Comparison of ENCODE assay signal across 8 cellular contexts in the genomic region with DNA sequence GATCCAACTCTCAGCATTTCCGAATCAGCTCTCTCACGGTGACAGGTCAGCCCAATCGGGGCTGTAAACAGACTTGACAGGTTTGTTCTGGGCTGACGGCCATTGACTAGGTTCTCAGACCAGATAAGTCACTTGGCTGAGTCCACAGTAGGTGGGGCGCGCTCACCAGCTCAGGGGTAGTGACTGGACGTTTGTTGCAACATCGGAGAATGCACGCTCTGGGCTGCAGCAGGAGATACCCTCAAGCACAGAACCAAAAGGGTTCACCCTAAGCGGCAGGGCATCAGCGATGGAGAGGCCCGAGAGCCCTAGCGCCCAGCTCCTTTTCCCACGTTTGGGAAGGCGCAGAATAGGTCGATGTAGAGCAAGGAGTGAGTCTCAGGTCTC. TPM values are rescaled to one million over a fixed set of nuclear protein-coding genes. Genes with fewer than 3 reads are reported as not detected.
DNase-seq lines count a peak whose midpoint lies in the region; ATAC-seq and TF ChIP-seq lines count a peak whose summit lies in the region.

No MANE protein-coding gene starts in this region.

- ATAC-seq in GM18511 (IDR thresholded peaks at IDR 0.05; ENCODE audit: unreplicated experiment) (peak; percentile 18), HG03159 (IDR thresholded peaks at IDR 0.05; ENCODE audit: unreplicated experiment) (peak; percentile 5), upper lobe of right lung (peak; percentile 42)

- in situ Hi-C loops in ACHN (cut with HindIII; ENCODE audit: low pct_ligation_motif_present, low pct_unique_long_range_greater_than_20kb, low sequenced_read_pairs), result loop anchor here (25.0 kb wide), 1 partner anchor 701 kb away; no protein-coding TSS in a partner anchor

- intact Hi-C loops in upper lobe of right lung (cut with DNase I), result no loop called here

- H3K27me3 Mint-ChIP-seq in T-helper 1 cell treated with Interleukin-12 subunit alpha and Interleukin-12 subunit beta and Interleukin-4 antibody, amounts not matched to agents 30 μg/mL and 1 μg/mL, for 36 hours (ENCODE audit: low read depth), result peaks cover 4% of the 10 kb centered on the region

- peaks cover 14% of the 10 kb centered on the region for H3K36me3 Mint-ChIP-seq in T-helper 1 cell treated with Interleukin-12 subunit alpha and Interleukin-12 subunit beta and Interleukin-4 antibody, amounts not matched to agents 30 μg/mL and 1 μg/mL, for 36 hours (ENCODE audit: low read depth)

- DNase-seq in ACHN, result peak; percentile 76
- DNase-seq in epithelial cell of prostate (ENCODE audit: low read depth, low spot score), result peak; percentile 76
- peak; percentile 88 for DNase-seq in upper lobe of right lung
- DNase-seq in NCI-H2227 (lab: John Stamatoyannopoulos, UW; ENCODE audit: unreplicated experiment), result no peak

- H3K4me1 ChIP-seq in mononuclear cell (ENCODE audit: insufficient read depth, low read length), result peaks cover 19% of the 10 kb centered on the region
- peaks cover 13% of the 10 kb centered on the region for H3K4me1 ChIP-seq in upper lobe of right lung

- peak; percentile 17 for TF ChIP-seq CTCF in upper lobe of right lung (IDR thresholded peaks at IDR 0.05)

- H3K36me3 ChIP-seq in upper lobe of right lung, result no peaks in the 10 kb centered on the region

- H3K9me3 ChIP-seq in mononuclear cell (ENCODE audit: low read depth, low read length), result no peaks in the 10 kb centered on the region
- no peaks in the 10 kb centered on the region for H3K9me3 ChIP-seq in upper lobe of right lung

- H3K4me1 Mint-ChIP-seq in T-helper 1 cell treated with Interleukin-12 subunit alpha and Interleukin-12 subunit beta and Interleukin-4 antibody, amounts not matched to agents 30 μg/mL and 1 μg/mL, for 36 hours (ENCODE audit: low read depth), result peaks cover 33% of the 10 kb centered on the region

- peak overlapping the region; percentile 96 for H3K27ac ChIP-seq in epithelial cell of prostate
- peak overlapping the region; percentile 94 for H3K27ac ChIP-seq in upper lobe of right lung

- H3K27me3 ChIP-seq in mononuclear cell (ENCODE audit: insufficient read depth, low read length) (no peaks in the 10 kb centered on the region), upper lobe of right lung (no peaks in the 10 kb centered on the region)

- H3K4me3 ChIP-seq in mononuclear cell (ENCODE audit: low read length) (peak overlapping the region; percentile 86), upper lobe of right lung (peak overlapping the region; percentile 81)

- peak overlapping the region; percentile 97 for H3K4me3 Mint-ChIP-seq in T-helper 1 cell treated with Interleukin-12 subunit alpha and Interleukin-12 subunit beta and Interleukin-4 antibody, amounts not matched to agents 30 μg/mL and 1 μg/mL, for 36 hours

- no peaks in the 10 kb centered on the region for H3K9me3 Mint-ChIP-seq in T-helper 1 cell treated with Interleukin-12 subunit alpha and Interleukin-12 subunit beta and Interleukin-4 antibody, amounts not matched to agents 30 μg/mL and 1 μg/mL, for 36 hours

- peak overlapping the region; percentile 93 for H3K27ac Mint-ChIP-seq in T-helper 1 cell treated with Interleukin-12 subunit alpha and Interleukin-12 subunit beta and Interleukin-4 antibody, amounts not matched to agents 30 μg/mL and 1 μg/mL, for 36 hours

RNA-seq across cellular contexts. Expression of a gene that starts 1.8 kb away (rescaled TPM):
- total RNA-seq in mononuclear cell (0.84 TPM), upper lobe of right lung (0.41 TPM)

RNA-seq across cellular contexts. Expression of a gene that starts 1.9 kb away (rescaled TPM):
- total RNA-seq in mononuclear cell, result 171 TPM
- 101 TPM for total RNA-seq in upper lobe of right lung

RNA-seq across cellular contexts. Expression of a gene that starts 43.5 kb away (rescaled TPM):
- total RNA-seq in mononuclear cell, result 63.8 TPM
- 45.9 TPM for total RNA-seq in upper lobe of right lung
